ENCODE assay signal across 8 cellular contexts in genomic region chr21:20997308-20997632, GRCh38. TPM values are rescaled to one million over a fixed set of nuclear protein-coding genes. Genes with fewer than 3 reads are reported as not detected.
DNase-seq lines count a peak whose midpoint lies in the region; ATAC-seq and TF ChIP-seq lines count a peak whose summit lies in the region.

No MANE protein-coding gene starts in this region.

- peak overlapping the region; percentile 80 for H3K4me3 ChIP-seq in ACC112 (ENCODE audit: low read depth, low read length)
- peak overlapping the region; percentile 57 to 88 for H3K4me3 ChIP-seq in neuronal stem cell (ENCODE audit: low read length in 2 of 2)

- no peak overlapping the region for H2AK5ac ChIP-seq in neuronal stem cell (ENCODE audit: low read depth, low read length)

- peak overlapping the region; percentile 17 for H3K23ac ChIP-seq in neuronal stem cell (ENCODE audit: low read depth, low read length, poor library complexity)

- ATAC-seq in activated B cell treated with CpG ODN at 0.5 μM for 24 hours (ENCODE audit: low read depth) (peak; percentile 23), Right ventricle myocardium superior (ENCODE audit: poor library complexity) (peak; percentile 54), HG03432 (IDR thresholded peaks at IDR 0.05; ENCODE audit: unreplicated experiment) (no peak)

- intact Hi-C loops in activated B cell treated with CpG ODN at 0.5 μM for 24 hours (cut with micrococcal nuclease) (loop anchor here (5.0 kb wide), 1 partner anchor 925 kb away; no protein-coding TSS in a partner anchor), Right ventricle myocardium superior (cut with DNase I) (no loop called here)

- no peak overlapping the region for H3K14ac ChIP-seq in neuronal stem cell (ENCODE audit: low read length)

- H3K4me1 ChIP-seq in ACC112 (ENCODE audit: control insufficient read depth, insufficient read depth, low read length, unreplicated experiment) (no peaks in the 10 kb centered on the region), neuronal stem cell (ENCODE audit: control insufficient read depth in 2 of 2, insufficient read depth in 1 of 2, low read depth in 1 of 2, low read length in 2 of 2) (no peaks in the 10 kb centered on the region)

- peak overlapping the region; percentile 65 for H3K4me3 Mint-ChIP-seq in activated B cell treated with CpG ODN at 0.5 μM for 24 hours

- peak overlapping the region; percentile 93 for H3K4me2 ChIP-seq in neuronal stem cell (ENCODE audit: insufficient read depth, low read length, poor library complexity, severe bottlenecking)

- no peak overlapping the region for H4K8ac ChIP-seq in neuronal stem cell (ENCODE audit: low read depth, low read length)

- no peaks in the 10 kb centered on the region for H3K9me3 ChIP-seq in neuronal stem cell (replicated peaks in 1 of 2; ENCODE audit: control insufficient read depth in 2 of 2, insufficient read depth in 1 of 2, low read depth in 1 of 2, low read length in 2 of 2)

- no peak overlapping the region for H4K91ac ChIP-seq in neuronal stem cell (ENCODE audit: low read depth, low read length, poor library complexity)

- no peak overlapping the region for H2BK120ac ChIP-seq in neuronal stem cell (ENCODE audit: low read depth, low read length)

- H3K18ac ChIP-seq in neuronal stem cell (ENCODE audit: low read length): peak overlapping the region; percentile 95

- no peaks in the 10 kb centered on the region for H3K79me1 ChIP-seq in neuronal stem cell (ENCODE audit: low read depth, low read length)

- peak overlapping the region; percentile 93 for H2BK5ac ChIP-seq in neuronal stem cell (ENCODE audit: low read length)

- peaks cover 21% of the 10 kb centered on the region for H3K27me3 Mint-ChIP-seq in activated B cell treated with CpG ODN at 0.5 μM for 24 hours

- no CpG with 5 or more reads among the region's 20 CpGs for WGBS in neuronal stem cell (ENCODE audit: extremely low coverage in 2 of 2, insufficient read length in 2 of 2, insufficient replicate concordance in 1 of 2), 2 donors

- H3K36me3 Mint-ChIP-seq in activated B cell treated with CpG ODN at 0.5 μM for 24 hours (ENCODE audit: low read depth): no peaks in the 10 kb centered on the region

- no peaks in the 10 kb centered on the region for H3K9me3 Mint-ChIP-seq in activated B cell treated with CpG ODN at 0.5 μM for 24 hours

- H2AFZ ChIP-seq in ACC112 (ENCODE audit: low read length, unreplicated experiment) (no peak overlapping the region), neuronal stem cell (ENCODE audit: low read length) (peak overlapping the region; percentile 95)

- peaks cover 44% of the 10 kb centered on the region for H3K27me3 ChIP-seq in ACC112 (ENCODE audit: insufficient read depth, low read length)
- H3K27me3 ChIP-seq in neuronal stem cell (ENCODE audit: control insufficient read depth in 3 of 3, insufficient read depth in 3 of 3, low read depth in 1 of 3, low read length in 3 of 3): peaks cover 0 to 11% (median 8%) of the 10 kb centered on the region in 3 experiments

- DNase-seq in activated B cell treated with CpG ODN at 0.5 μM for 24 hours (peak; percentile 18), Right ventricle myocardium superior (peak; percentile 39), neuronal stem cell (ENCODE audit: low spot score) (peak; percentile 20), RPMI8226 (no peak), iPS-NIHi11 (ENCODE audit: low spot score) (no peak), kidney glomerular epithelial cell (lab: John Stamatoyannopoulos, UW) (no peak)

- TF ChIP-seq CTCF in activated B cell treated with CpG ODN at 0.5 μM for 24 hours (IDR thresholded peaks at IDR 0.05): no peak

- peak overlapping the region; percentile 7 for H3K9ac ChIP-seq in neuronal stem cell (ENCODE audit: low read depth, low read length, poor library complexity)

- no peak overlapping the region for H2BK15ac ChIP-seq in neuronal stem cell (ENCODE audit: low read length)

- POLR2A ChIA-PET in activated B cell treated with CpG ODN at 0.5 μM for 24 hours (lab: Charles Lee): no interaction called here

- no peak overlapping the region for H3K4ac ChIP-seq in neuronal stem cell (ENCODE audit: low read length)

- peaks cover 16% of the 10 kb centered on the region for H3K4me1 Mint-ChIP-seq in activated B cell treated with CpG ODN at 0.5 μM for 24 hours

- H2BK12ac ChIP-seq in neuronal stem cell (ENCODE audit: low read length): no peak overlapping the region

- CTCF ChIA-PET in activated B cell treated with CpG ODN at 0.5 μM for 24 hours (lab: Charles Lee): no interaction called here

- no peaks in the 10 kb centered on the region for H3K79me2 ChIP-seq in ACC112 (ENCODE audit: control insufficient read depth, insufficient read depth, low read length, unreplicated experiment)

- H3K36me3 ChIP-seq in ACC112 (ENCODE audit: insufficient read depth, low read length) (no peaks in the 10 kb centered on the region), neuronal stem cell (replicated peaks in 1 of 2; ENCODE audit: control insufficient read depth in 2 of 2, insufficient read depth in 2 of 2, low read length in 2 of 2) (no peaks in the 10 kb centered on the region)

- H3K27ac ChIP-seq in ACC112 (ENCODE audit: low read depth, low read length) (no peak overlapping the region), neuronal stem cell (replicated peaks; ENCODE audit: low read length) (no peak overlapping the region)

- no peak overlapping the region for H3K27ac Mint-ChIP-seq in activated B cell treated with CpG ODN at 0.5 μM for 24 hours

RNA-seq across cellular contexts. Expression of gene NCAM2, which starts 0.9 kb away (rescaled TPM):
- not detected in 2 replicates for total RNA-seq in activated B cell treated with CpG ODN at 0.5 μM for 24 hours
- total RNA-seq in Right ventricle myocardium superior: 4.3 TPM
- 0.67 TPM for polyA plus RNA-seq in neuronal stem cell (2013, experiment 1 of 2)
- polyA plus RNA-seq in neuronal stem cell (2013, experiment 2 of 2): 0.51 TPM

Comparison
In these comparisons a context has a peak if more than half of its experiments do, and no peak if none do; other contexts are left out.
1. DNase-seq: peak in activated B cell treated with CpG ODN at 0.5 μM for 24 hours (single experiment), Right ventricle myocardium superior (single experiment) and neuronal stem cell (single experiment); none in RPMI8226 (single experiment), iPS-NIHi11 (single experiment) and kidney glomerular epithelial cell (single experiment).